In genomic region chr13:51009597-51009996, GRCh38 we compare ENCODE assay signal across 9 cellular contexts.
"Had no signal": no experiment of that assay in that cellular context is flagged by ENCODE, and none has a peak within 500 bp of the region (broad histone marks: within the 10 kb centered on the region; RNA-seq: fewer than 3 reads in every experiment).

No MANE protein-coding gene starts in this region.

- FAIRE-seq: H1, H54 had no signal

- H3K4me2 ChIP-seq: KMS-11 had no signal

- H2AFZ ChIP-seq: GM23248 had no signal

- H3K27ac ChIP-seq: GM23248, HL-60, KMS-11 had no signal

- DNase-seq: GM23248, H9, HCEC 1CT, IMR-90, KBM-7 had no signal

- H3K9ac ChIP-seq: GM23248, KMS-11 had no signal

- H3K4me3 ChIP-seq: GM23248 had no signal
